Comparison of ENCODE assay signal across 2 cellular contexts in genomic region chr5:72586788-72587530, GRCh38.
TF ChIP-seq lines count a peak whose summit lies in the region.

No MANE protein-coding gene starts in this region.

TF ChIP-seq in A549, 52 proteins besides CTCF, POLR2A, EP300 and RAD21:
- TF ChIP-seq GATA3 (IDR thresholded peaks at IDR 0.05; ENCODE audit: borderline replicate concordance), result peak; percentile 27; the same call in 1 of the 2 replicates
- TF ChIP-seq KDM5A (IDR thresholded peaks at IDR 0.05), result no peak
TF ChIP-seq in A549: peak in this region for 1.

TF ChIP-seq in K562, 482 proteins besides CTCF, POLR2A, EP300 and RAD21:
- TF ChIP-seq NR2C2 (CRISPR knock-in tag; IDR thresholded peaks at IDR 0.05) (no peak), NR2C2 (tag; IDR thresholded peaks at IDR 0.05) (0 out of 2 replicates have a peak, but pooled peaks have one; percentile 2), SP2 (IDR thresholded peaks at IDR 0.05; ENCODE audit: extremely low read depth, low read depth, low read length, poor library complexity, severe bottlenecking) (no peak)
